1 cellular context compared by ENCODE assay signal in genomic region chr1:22591576-22591975, GRCh38.
TF ChIP-seq lines count a peak whose summit lies in the region.

No MANE protein-coding gene starts in this region.

TF ChIP-seq in H1, 55 proteins besides CTCF, POLR2A, EP300 and RAD21:
- TF ChIP-seq RXRA (IDR thresholded peaks at IDR 0.05; ENCODE audit: insufficient read depth, low read depth, low read length) (no peak), RBBP5 (IDR thresholded peaks at IDR 0.05; ENCODE audit: borderline replicate concordance, low read depth, low read length) (no peak), CHD2 (IDR thresholded peaks at IDR 0.05; ENCODE audit: low read length) (no peak), SIRT6 (IDR thresholded peaks at IDR 0.05; ENCODE audit: low read length) (no peak), CBX8 (IDR thresholded peaks at IDR 0.05; ENCODE audit: borderline replicate concordance, low read depth, low read length) (no peak)
